Comparison of ENCODE assay signal across 12 cellular contexts in genomic region chr6:136956590-136957573, GRCh38. TPM values are rescaled to one million over a fixed set of nuclear protein-coding genes. Genes with fewer than 3 reads are reported as not detected.
DNase-seq lines count a peak whose midpoint lies in the region; TF ChIP-seq lines count a peak whose summit lies in the region.
"Had no signal": no experiment of that assay in that cellular context is flagged by ENCODE, and none has a peak within 500 bp of the region (broad histone marks: within the 10 kb centered on the region; RNA-seq: fewer than 3 reads in every experiment).

No MANE protein-coding gene starts in this region.

- H3K9me3 Mint-ChIP-seq in progenitor cell of endocrine pancreas (ENCODE audit: low read depth): no peaks in the 10 kb centered on the region
- H3K9me3 Mint-ChIP-seq: activated naive CD8-positive, alpha-beta T cell treated with anti-CD3 and anti-CD28 coated beads, Interleukin-2, amount 50 U/mL, for 24 hours had no signal

- H3K36me3 Mint-ChIP-seq in progenitor cell of endocrine pancreas (ENCODE audit: insufficient read depth): no peaks in the 10 kb centered on the region

- H3K4me3 Mint-ChIP-seq in progenitor cell of endocrine pancreas (ENCODE audit: low read depth): no peak overlapping the region
- H3K4me3 Mint-ChIP-seq: activated naive CD8-positive, alpha-beta T cell treated with anti-CD3 and anti-CD28 coated beads, Interleukin-2, amount 50 U/mL, for 24 hours had no signal

- peaks cover 5% of the 10 kb centered on the region for H3K27me3 Mint-ChIP-seq in progenitor cell of endocrine pancreas

- peak; percentile 33 for TF ChIP-seq CTCF in progenitor cell of endocrine pancreas (IDR thresholded peaks at IDR 0.05; ENCODE audit: unreplicated experiment)

- H3K27ac Mint-ChIP-seq in progenitor cell of endocrine pancreas: no peak overlapping the region
- H3K27ac Mint-ChIP-seq: activated naive CD8-positive, alpha-beta T cell treated with anti-CD3 and anti-CD28 coated beads, Interleukin-2, amount 50 U/mL, for 24 hours had no signal

- peaks cover 23% of the 10 kb centered on the region for H3K4me1 Mint-ChIP-seq in progenitor cell of endocrine pancreas (ENCODE audit: low read depth)

- DNase-seq in DMS 273 (lab: John Stamatoyannopoulos, UW; ENCODE audit: unreplicated experiment): peak; percentile 61
- no peak for DNase-seq in DMS 273 treated with DMSO at 0.1 percent for 48 hours (lab: John Stamatoyannopoulos, UW)
- peak; percentile 43 for DNase-seq in NCI-H2196 treated with DMSO at 0.1 percent for 48 hours (lab: John Stamatoyannopoulos, UW; ENCODE audit: unreplicated experiment)
- DNase-seq in ecto neural progenitor cell (ENCODE audit: low spot score): peak; percentile 66
- DNase-seq in progenitor cell of endocrine pancreas (ENCODE audit: low spot score, unreplicated experiment): no peak
- DNase-seq in foreskin melanocyte: no peak
- no peak for DNase-seq in SIG-M5 treated with dmso at 0.1 percent for 504 hours (lab: John Stamatoyannopoulos, UW; ENCODE audit: unreplicated experiment)
- DNase-seq in AG08395 (ENCODE audit: low spot score): no peak
- DNase-seq: activated naive CD8-positive, alpha-beta T cell treated with anti-CD3 and anti-CD28 coated beads, Interleukin-2, amount 50 U/mL, for 24 hours; midbrain; stimulated activated CD4-positive, alpha-beta T cell treated with anti-CD3 and anti-CD28 coated beads, Interleukin-1b, Interleukin-23, amount 100 ng/mL, for 48 hours; transverse colon had no signal

RNA-seq across cellular contexts. Expression of gene SLC35D3, which starts 34.8 kb away (rescaled TPM):
- total RNA-seq in progenitor cell of endocrine pancreas: 0.13 TPM in 1 of 2 replicates, not detected in the other
- total RNA-seq: transverse colon had no signal

Comparison
In these comparisons a context has a peak if more than half of its experiments do, and no peak if none do; other contexts are left out.
1. DNase-seq: peak in DMS 273 (single experiment), NCI-H2196 treated with DMSO at 0.1 percent for 48 hours (single experiment) and ecto neural progenitor cell (single experiment); none in DMS 273 treated with DMSO at 0.1 percent for 48 hours (single experiment), progenitor cell of endocrine pancreas (single experiment), foreskin melanocyte (single experiment), SIG-M5 treated with dmso at 0.1 percent for 504 hours (single experiment) and AG08395 (single experiment).